ENCODE assay signal across 1 cellular context in genomic region chr6:165574770-165575549, GRCh38.
TF ChIP-seq lines count a peak whose summit lies in the region.

No MANE protein-coding gene starts in this region.

TF ChIP-seq in WTC11, 78 proteins besides CTCF, POLR2A, EP300 and RAD21 (continued from another document):
- TF ChIP-seq ARID4B (CRISPR knock-in tag; IDR thresholded peaks at IDR 0.05; ENCODE audit: borderline replicate concordance) (no peak), PRDM15 (CRISPR knock-in tag; IDR thresholded peaks at IDR 0.05) (no peak), EMX1 (CRISPR knock-in tag; IDR thresholded peaks at IDR 0.05) (no peak), TEAD4 (CRISPR knock-in tag; IDR thresholded peaks at IDR 0.05) (no peak), SP1 (CRISPR knock-in tag; conservative IDR thresholded peaks at IDR 0.05) (no peak)
